In genomic region chr2:241641631-241642030, GRCh38 we compare ENCODE assay signal across 1 cellular context.
TF ChIP-seq lines count a peak whose summit lies in the region.

No MANE protein-coding gene starts in this region.

TF ChIP-seq in HepG2, 621 proteins besides CTCF, POLR2A, EP300 and RAD21 (continued from another document and continues in another):
- TF ChIP-seq ZNF329 (CRISPR knock-in tag; IDR thresholded peaks at IDR 0.05; ENCODE audit: low read depth) (no peak), SMAD3 (CRISPR knock-in tag; IDR thresholded peaks at IDR 0.05) (no peak), ZNF317 (CRISPR knock-in tag; IDR thresholded peaks at IDR 0.05) (no peak), RBM39 (IDR thresholded peaks at IDR 0.05; ENCODE audit: low read depth, low read length, poor library complexity, severe bottlenecking) (no peak), KLF6 (CRISPR knock-in tag; IDR thresholded peaks at IDR 0.05) (no peak), ZNF430 (CRISPR knock-in tag; IDR thresholded peaks at IDR 0.05) (peak; percentile 48; the same call in 1 of the 2 replicates), GABPB1 (CRISPR knock-in tag; IDR thresholded peaks at IDR 0.05) (no peak), ZBTB21 (CRISPR knock-in tag; IDR thresholded peaks at IDR 0.05) (no peak), JUN (CRISPR knock-in tag; IDR thresholded peaks at IDR 0.05) (peak; percentile 58; the same call in 1 of the 2 replicates), THAP11 (CRISPR knock-in tag; IDR thresholded peaks at IDR 0.05) (no peak), HOXD1 (CRISPR knock-in tag; IDR thresholded peaks at IDR 0.05) (no peak), SOX5 (CRISPR knock-in tag; IDR thresholded peaks at IDR 0.05; ENCODE audit: borderline replicate concordance) (peak; percentile 47; the same call in 1 of the 2 replicates), ZNF34 (CRISPR knock-in tag; IDR thresholded peaks at IDR 0.05; ENCODE audit: borderline replicate concordance) (no peak), ZNF431 (CRISPR knock-in tag; IDR thresholded peaks at IDR 0.05; ENCODE audit: borderline replicate concordance, low read depth) (no peak), ZGPAT (CRISPR knock-in tag; IDR thresholded peaks at IDR 0.05) (no peak), HNRNPH1 (optimal IDR thresholded peaks at IDR 0.05; ENCODE audit: low read depth, low read length) (no peak), ZBTB33 (CRISPR knock-in tag; IDR thresholded peaks at IDR 0.05) (no peak), ZNF296 (CRISPR knock-in tag; conservative IDR thresholded peaks at IDR 0.05) (no peak), CREM (IDR thresholded peaks at IDR 0.05) (0 out of 2 replicates have a peak, but pooled peaks have one; percentile 23), CREM (CRISPR knock-in tag; IDR thresholded peaks at IDR 0.05) (no peak), ZNF136 (CRISPR knock-in tag; IDR thresholded peaks at IDR 0.05; ENCODE audit: low read depth) (no peak), JDP2 (CRISPR knock-in tag; IDR thresholded peaks at IDR 0.05; ENCODE audit: borderline replicate concordance) (no peak), SKI (IDR thresholded peaks at IDR 0.05; ENCODE audit: partially characterized antibody) (no peak), TEAD3 (CRISPR knock-in tag; optimal IDR thresholded peaks at IDR 0.05; ENCODE audit: borderline replicate concordance) (peak; percentile 15), ZNF501 (CRISPR knock-in tag; IDR thresholded peaks at IDR 0.05) (no peak), NR2F6 (IDR thresholded peaks at IDR 0.05) (peak; percentile 78), NR2F6 (CRISPR knock-in tag; IDR thresholded peaks at IDR 0.05) (peak; percentile 89), MED13 (CRISPR knock-in tag; IDR thresholded peaks at IDR 0.05) (no peak), ZNF264 (CRISPR knock-in tag; IDR thresholded peaks at IDR 0.05) (no peak), ARHGAP35 (CRISPR knock-in tag; IDR thresholded peaks at IDR 0.05; ENCODE audit: borderline replicate concordance) (no peak), FOXO1 (CRISPR knock-in tag; IDR thresholded peaks at IDR 0.05) (no peak), FOXP4 (CRISPR knock-in tag; IDR thresholded peaks at IDR 0.05) (0 out of 2 replicates have a peak, but pooled peaks have one; percentile 31), DNMT1 (CRISPR knock-in tag; IDR thresholded peaks at IDR 0.05) (no peak), SRSF4 (IDR thresholded peaks at IDR 0.05; ENCODE audit: low read depth, low read length, poor library complexity, severe bottlenecking) (no peak), NFKBIZ (CRISPR knock-in tag; IDR thresholded peaks at IDR 0.05) (no peak), ZNF280B (CRISPR knock-in tag; IDR thresholded peaks at IDR 0.05; ENCODE audit: borderline replicate concordance) (no peak), ZNF703 (CRISPR knock-in tag; IDR thresholded peaks at IDR 0.05; ENCODE audit: borderline replicate concordance) (no peak), ZSCAN31 (CRISPR knock-in tag; IDR thresholded peaks at IDR 0.05; ENCODE audit: low read depth) (no peak), BCL3 (CRISPR knock-in tag; IDR thresholded peaks at IDR 0.05) (peak; percentile 43; the same call in 1 of the 2 replicates), YY1 (IDR thresholded peaks at IDR 0.05; ENCODE audit: insufficient read depth, insufficient replicate concordance, low read depth, low read length) (no peak), ZBTB26 (CRISPR knock-in tag; IDR thresholded peaks at IDR 0.05; ENCODE audit: borderline replicate concordance) (no peak), MTF2 (CRISPR knock-in tag; IDR thresholded peaks at IDR 0.05; ENCODE audit: borderline replicate concordance) (no peak), ZFP1 (CRISPR knock-in tag; IDR thresholded peaks at IDR 0.05) (no peak), JUNB (CRISPR knock-in tag; IDR thresholded peaks at IDR 0.05; ENCODE audit: borderline replicate concordance) (no peak), BCL6 (CRISPR knock-in tag; IDR thresholded peaks at IDR 0.05) (no peak), ZNF589 (CRISPR knock-in tag; conservative IDR thresholded peaks at IDR 0.05) (no peak), TSC22D2 (CRISPR knock-in tag; IDR thresholded peaks at IDR 0.05; ENCODE audit: borderline replicate concordance) (no peak), ZNF879 (CRISPR knock-in tag; IDR thresholded peaks at IDR 0.05) (no peak), ZNF549 (CRISPR knock-in tag; IDR thresholded peaks at IDR 0.05) (no peak)
- TF ChIP-seq, protein P1, sequence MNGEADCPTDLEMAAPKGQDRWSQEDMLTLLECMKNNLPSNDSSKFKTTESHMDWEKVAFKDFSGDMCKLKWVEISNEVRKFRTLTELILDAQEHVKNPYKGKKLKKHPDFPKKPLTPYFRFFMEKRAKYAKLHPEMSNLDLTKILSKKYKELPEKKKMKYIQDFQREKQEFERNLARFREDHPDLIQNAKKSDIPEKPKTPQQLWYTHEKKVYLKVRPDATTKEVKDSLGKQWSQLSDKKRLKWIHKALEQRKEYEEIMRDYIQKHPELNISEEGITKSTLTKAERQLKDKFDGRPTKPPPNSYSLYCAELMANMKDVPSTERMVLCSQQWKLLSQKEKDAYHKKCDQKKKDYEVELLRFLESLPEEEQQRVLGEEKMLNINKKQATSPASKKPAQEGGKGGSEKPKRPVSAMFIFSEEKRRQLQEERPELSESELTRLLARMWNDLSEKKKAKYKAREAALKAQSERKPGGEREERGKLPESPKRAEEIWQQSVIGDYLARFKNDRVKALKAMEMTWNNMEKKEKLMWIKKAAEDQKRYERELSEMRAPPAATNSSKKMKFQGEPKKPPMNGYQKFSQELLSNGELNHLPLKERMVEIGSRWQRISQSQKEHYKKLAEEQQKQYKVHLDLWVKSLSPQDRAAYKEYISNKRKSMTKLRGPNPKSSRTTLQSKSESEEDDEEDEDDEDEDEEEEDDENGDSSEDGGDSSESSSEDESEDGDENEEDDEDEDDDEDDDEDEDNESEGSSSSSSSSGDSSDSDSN (CRISPR knock-in tag; IDR thresholded peaks at IDR 0.05), result no peak
- TF ChIP-seq, protein P2, sequence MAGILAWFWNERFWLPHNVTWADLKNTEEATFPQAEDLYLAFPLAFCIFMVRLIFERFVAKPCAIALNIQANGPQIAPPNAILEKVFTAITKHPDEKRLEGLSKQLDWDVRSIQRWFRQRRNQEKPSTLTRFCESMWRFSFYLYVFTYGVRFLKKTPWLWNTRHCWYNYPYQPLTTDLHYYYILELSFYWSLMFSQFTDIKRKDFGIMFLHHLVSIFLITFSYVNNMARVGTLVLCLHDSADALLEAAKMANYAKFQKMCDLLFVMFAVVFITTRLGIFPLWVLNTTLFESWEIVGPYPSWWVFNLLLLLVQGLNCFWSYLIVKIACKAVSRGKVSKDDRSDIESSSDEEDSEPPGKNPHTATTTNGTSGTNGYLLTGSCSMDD (CRISPR knock-in tag; IDR thresholded peaks at IDR 0.05), result no peak
- TF ChIP-seq, protein P3, sequence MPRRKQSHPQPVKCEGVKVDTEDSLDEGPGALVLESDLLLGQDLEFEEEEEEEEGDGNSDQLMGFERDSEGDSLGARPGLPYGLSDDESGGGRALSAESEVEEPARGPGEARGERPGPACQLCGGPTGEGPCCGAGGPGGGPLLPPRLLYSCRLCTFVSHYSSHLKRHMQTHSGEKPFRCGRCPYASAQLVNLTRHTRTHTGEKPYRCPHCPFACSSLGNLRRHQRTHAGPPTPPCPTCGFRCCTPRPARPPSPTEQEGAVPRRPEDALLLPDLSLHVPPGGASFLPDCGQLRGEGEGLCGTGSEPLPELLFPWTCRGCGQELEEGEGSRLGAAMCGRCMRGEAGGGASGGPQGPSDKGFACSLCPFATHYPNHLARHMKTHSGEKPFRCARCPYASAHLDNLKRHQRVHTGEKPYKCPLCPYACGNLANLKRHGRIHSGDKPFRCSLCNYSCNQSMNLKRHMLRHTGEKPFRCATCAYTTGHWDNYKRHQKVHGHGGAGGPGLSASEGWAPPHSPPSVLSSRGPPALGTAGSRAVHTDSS (CRISPR knock-in tag; conservative IDR thresholded peaks at IDR 0.05), result no peak
- TF ChIP-seq, protein P4, sequence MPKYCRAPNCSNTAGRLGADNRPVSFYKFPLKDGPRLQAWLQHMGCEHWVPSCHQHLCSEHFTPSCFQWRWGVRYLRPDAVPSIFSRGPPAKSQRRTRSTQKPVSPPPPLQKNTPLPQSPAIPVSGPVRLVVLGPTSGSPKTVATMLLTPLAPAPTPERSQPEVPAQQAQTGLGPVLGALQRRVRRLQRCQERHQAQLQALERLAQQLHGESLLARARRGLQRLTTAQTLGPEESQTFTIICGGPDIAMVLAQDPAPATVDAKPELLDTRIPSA (CRISPR knock-in tag; IDR thresholded peaks at IDR 0.05; ENCODE audit: borderline replicate concordance), result no peak
